29 cellular contexts compared by ENCODE assay signal in the genomic region with DNA sequence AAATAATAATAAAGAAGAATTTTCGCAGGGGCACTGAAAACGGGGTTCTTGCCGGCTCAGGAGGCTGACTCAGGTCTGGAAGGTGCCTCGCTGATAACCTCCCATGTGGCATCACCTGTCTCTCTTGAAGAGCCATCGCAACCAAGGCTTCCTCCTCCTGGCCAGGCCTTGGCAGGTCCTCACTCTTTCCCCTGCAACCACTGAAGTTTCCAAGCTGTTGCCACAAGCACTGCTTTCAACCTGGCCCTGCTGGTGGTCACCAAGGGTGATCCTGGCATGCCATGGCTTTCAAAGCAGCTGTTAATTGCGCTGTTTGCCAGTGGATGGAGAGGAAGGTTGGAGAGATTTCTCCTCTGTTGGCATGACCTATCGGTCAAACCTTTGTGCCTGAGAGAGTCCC.
"Had no signal": no experiment of that assay in that cellular context is flagged by ENCODE, and none has a peak within 500 bp of the region (broad histone marks: within the 10 kb centered on the region; RNA-seq: fewer than 3 reads in every experiment).

No MANE protein-coding gene starts in this region.

- DNase-seq: heart right ventricle; kidney; left colon; left lung; lower lobe of right lung; midbrain; mucosa of descending colon; naive thymus-derived CD4-positive, alpha-beta T cell; occipital lobe; ovary; retina; right cardiac atrium; stimulated activated CD4-positive, alpha-beta T cell treated with anti-CD3 and anti-CD28 coated beads, Interleukin-12 subunit alpha, Interleukin-12 subunit beta, amount 100 ng/mL, for 4 hours; stimulated activated CD4-positive, alpha-beta T cell treated with anti-CD3 and anti-CD28 coated beads, Interleukin-15, amount 100 ng/mL, for 24 hours; stimulated activated CD4-positive, alpha-beta T cell treated with anti-CD3 and anti-CD28 coated beads, Interleukin-2, amount 100 ng/mL, for 24 hours; stimulated activated CD4-positive, alpha-beta T cell treated with anti-CD3 and anti-CD28 coated beads, Interleukin-4, amount 100 ng/mL, for 1 hour; stimulated activated naive B cell treated with anti-CD40 and anti-IgM and Interleukin-4, amounts not matched to agents 10 μg/mL and 1 μg/mL and 100 μg/mL, for 72 hours; stimulated activated naive CD8-positive, alpha-beta T cell treated with anti-CD3 and anti-CD28 coated beads, Interleukin-15, Interleukin-2, amounts not matched to agents 100 U/mL and 50 U/mL, for 24 hours; tibial artery; trophoblast cell had no signal

- H3K27ac ChIP-seq: heart right ventricle, hepatocyte, left lung, lower lobe of right lung, neutrophil, ovary, prostate gland, skin epidermis, suprapubic skin, thoracic aorta, tibial artery, vagina had no signal

- H3K4me2 ChIP-seq: hepatocyte had no signal

- H3K4me3 ChIP-seq: heart right ventricle, hepatocyte, left lung, lower lobe of right lung, mucosa of descending colon, ovary, prostate gland, skin epidermis, suprapubic skin, thoracic aorta, tibial artery, vagina had no signal

- H2AFZ ChIP-seq: hepatocyte had no signal

- H3K36me3 ChIP-seq: heart right ventricle, left lung, lower lobe of right lung, neutrophil, ovary, prostate gland, suprapubic skin, thoracic aorta, tibial artery, vagina had no signal

- H3K9me3 ChIP-seq: heart right ventricle, left lung, lower lobe of right lung, mucosa of descending colon, neutrophil, ovary, prostate gland, suprapubic skin, thoracic aorta, tibial artery, vagina had no signal

- H3K27me3 ChIP-seq: hepatocyte, left lung, ovary, suprapubic skin, tibial artery, vagina had no signal

- H3K79me2 ChIP-seq: hepatocyte had no signal

- H3K4me1 ChIP-seq: left lung, lower lobe of right lung, prostate gland, suprapubic skin, tibial artery, vagina had no signal

- ATAC-seq: heart right ventricle; left colon; left lung; lower lobe of right lung; mucosa of descending colon; naive thymus-derived CD4-positive, alpha-beta T cell; natural killer cell treated with Interleukin-12 subunit alpha and Interleukin-12 subunit beta and Interleukin-15 and Interleukin-18, amount 100 ng/mL, for 72 hours; right cardiac atrium; sciatic nerve; stimulated activated naive B cell treated with anti-CD40 and anti-IgM and Interleukin-4, amounts not matched to agents 10 μg/mL and 1 μg/mL and 100 μg/mL, for 72 hours; stimulated activated naive CD8-positive, alpha-beta T cell treated with anti-CD3 and anti-CD28 coated beads, Interleukin-15, Interleukin-2, amounts not matched to agents 100 U/mL and 50 U/mL, for 24 hours had no signal

- FAIRE-seq: kidney had no signal
